In the genomic region with DNA sequence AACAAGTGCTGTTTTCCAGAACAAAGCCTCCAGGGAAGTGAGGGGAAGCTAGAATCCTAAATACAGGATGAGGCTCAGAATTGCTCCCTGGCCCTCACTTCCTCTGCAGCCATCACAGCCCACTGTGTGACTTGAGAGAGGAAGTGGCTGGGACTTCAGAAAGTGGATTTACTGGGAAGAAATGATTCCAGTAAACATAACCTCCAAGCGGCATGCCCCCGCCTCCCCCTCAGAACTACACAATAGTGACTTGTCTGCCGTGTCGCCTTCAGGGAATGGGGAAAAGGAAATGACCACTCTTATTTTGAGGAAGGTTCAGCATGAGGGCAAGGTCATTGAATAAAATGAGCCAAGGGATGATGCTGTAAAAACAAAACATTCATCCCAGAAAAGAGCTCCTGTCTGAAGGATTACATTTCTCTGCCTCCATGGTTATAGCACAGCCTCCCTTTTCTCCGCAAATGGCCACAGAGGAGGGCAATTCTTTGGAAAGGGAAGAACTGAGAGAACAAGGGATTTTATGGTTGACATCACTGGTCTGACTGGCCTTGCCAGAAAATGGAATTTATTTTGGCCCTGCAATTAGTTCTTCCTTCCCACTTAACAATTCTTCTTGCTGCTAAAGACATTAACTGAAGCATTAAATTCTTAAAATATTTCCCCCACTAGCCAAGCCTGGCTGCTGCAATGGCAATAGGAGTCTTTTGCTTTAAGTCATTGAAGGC, we compare ENCODE assay signal across 11 cellular contexts.
DNase-seq lines count a peak whose midpoint lies in the region; ATAC-seq lines count a peak whose summit lies in the region.
"Had no signal": no experiment of that assay in that cellular context is flagged by ENCODE, and none has a peak within 500 bp of the region (broad histone marks: within the 10 kb centered on the region; RNA-seq: fewer than 3 reads in every experiment).

No MANE protein-coding gene starts in this region.

- no peak overlapping the region for H3K9ac ChIP-seq in mesenchymal stem cell (ENCODE audit: low read length)

- H3K18ac ChIP-seq in mesenchymal stem cell (ENCODE audit: low read depth in 1 of 2, low read length in 2 of 2): peak overlapping the region in 1 of 2 experiments; percentile 26

- H3K36me3 ChIP-seq in mesenchymal stem cell (ENCODE audit: control insufficient read depth in 1 of 2, insufficient read depth in 2 of 2, low read depth in 1 of 2, low read length in 2 of 2) (no peaks in the 10 kb centered on the region), thymus (ENCODE audit: control insufficient read depth, insufficient read depth) (no peaks in the 10 kb centered on the region)

- no peak overlapping the region for H2BK120ac ChIP-seq in mesenchymal stem cell (ENCODE audit: low read depth, low read length)

- H3K14ac ChIP-seq in mesenchymal stem cell (ENCODE audit: low read length in 2 of 2): no peak overlapping the region

- no peak overlapping the region for H3K23ac ChIP-seq in mesenchymal stem cell (ENCODE audit: low read length in 2 of 2)

- in situ Hi-C loops in SK-MEL-5 (cut with HindIII; ENCODE audit: low pct_unique_long_range_greater_than_20kb, low sequenced_read_pairs): no loop called here

- H3K4me2 ChIP-seq in mesenchymal stem cell (ENCODE audit: low read length, poor library complexity, severe bottlenecking): no peak overlapping the region

- peaks cover 6 to 13% (median 9%) of the 10 kb centered on the region in 3 donors for H3K9me3 Mint-ChIP-seq in T-cell

- no peak overlapping the region for H4K91ac ChIP-seq in mesenchymal stem cell (ENCODE audit: low read length)

- no peak overlapping the region for H2AK5ac ChIP-seq in mesenchymal stem cell (ENCODE audit: low read length, severe bottlenecking)

- H3K4me3 ChIP-seq in mesenchymal stem cell (ENCODE audit: insufficient read depth in 1 of 2, low read depth in 1 of 2, low read length in 2 of 2) (no peak overlapping the region), thymus (ENCODE audit: low read length) (no peak overlapping the region)

- H2BK15ac ChIP-seq in mesenchymal stem cell (ENCODE audit: low read depth, poor library complexity, severe bottlenecking): no peak overlapping the region

- H3K4me3 Mint-ChIP-seq in T-cell: no peak overlapping the region
- H3K4me3 Mint-ChIP-seq: T-helper 17 cell had no signal

- H3K36me3 Mint-ChIP-seq in T-cell: no peaks in the 10 kb centered on the region

- CTCF ChIA-PET in T-cell (lab: Charles Lee): no interaction called here

- no peaks in the 10 kb centered on the region for H3K4me1 Mint-ChIP-seq in T-cell
- H3K4me1 Mint-ChIP-seq: T-helper 17 cell had no signal

- peaks cover 3% of the 10 kb centered on the region for H3K4me1 ChIP-seq in mesenchymal stem cell (ENCODE audit: control insufficient read depth, insufficient read depth, low read depth, low read length)
- H3K4me1 ChIP-seq in thymus (ENCODE audit: control insufficient read depth, insufficient read depth, low read length): no peaks in the 10 kb centered on the region

- 100% methylated on average over 1 of the region's 5 CpGs for WGBS in mesenchymal stem cell
- 90% methylated on average over 5 of the region's 5 CpGs for WGBS in thymus

- H3K4ac ChIP-seq in mesenchymal stem cell (ENCODE audit: low read depth in 1 of 2, low read length in 2 of 2): no peak overlapping the region

- ATAC-seq in T-cell (replicated peaks in 1 of 4): no peak
- ATAC-seq: T-helper 17 cell had no signal

- no peak overlapping the region for H2BK12ac ChIP-seq in mesenchymal stem cell (ENCODE audit: low read length in 2 of 2)

- H3K27me3 ChIP-seq in mesenchymal stem cell (ENCODE audit: control insufficient read depth in 1 of 2, insufficient read depth in 1 of 2, low read length in 2 of 2): peaks cover 0 to 14% of the 10 kb centered on the region in 2 experiments
- H3K27me3 ChIP-seq in thymus (ENCODE audit: control insufficient read depth, insufficient read depth): no peaks in the 10 kb centered on the region

- H3K27ac Mint-ChIP-seq in T-cell: no peak overlapping the region
- H3K27ac Mint-ChIP-seq: T-helper 17 cell had no signal

- no peak overlapping the region for H2BK5ac ChIP-seq in mesenchymal stem cell (ENCODE audit: low read depth, low read length, poor library complexity, severe bottlenecking)

- peak overlapping the region; percentile 55 for H2AFZ ChIP-seq in mesenchymal stem cell (ENCODE audit: low read depth, low read length)

- no peak overlapping the region for H3K27ac ChIP-seq in mesenchymal stem cell (ENCODE audit: low read length, poor library complexity, severe bottlenecking)
- H3K27ac ChIP-seq in thymus (ENCODE audit: low read depth): peak overlapping the region; percentile 8
- H3K27ac ChIP-seq: C4-2B had no signal

- peak; percentile 68 for DNase-seq in SK-MEL-5 (ENCODE audit: low read depth, low spot score)
- DNase-seq in foreskin melanocyte: peak; percentile 83
- no peak for DNase-seq in mesenchymal stem cell
- no peak for DNase-seq in anterior cingulate cortex (lab: John Stamatoyannopoulos, UW)
- DNase-seq in DMS114 treated with DMSO at 0.1 percent for 48 hours (lab: John Stamatoyannopoulos, UW; ENCODE audit: unreplicated experiment): no peak
- DNase-seq in NCI-H2227 treated with DMSO at 0.1 percent for 48 hours (lab: John Stamatoyannopoulos, UW): no peak
- no peak for DNase-seq in T-cell
- DNase-seq: central memory CD4-positive, alpha-beta T cell; T-helper 17 cell had no signal

- peaks cover 8 to 13% of the 10 kb centered on the region in 2 donors for H3K27me3 Mint-ChIP-seq in T-cell

- peaks cover 8% of the 10 kb centered on the region for H3K9me3 ChIP-seq in mesenchymal stem cell (ENCODE audit: control insufficient read depth, low read length)
- no peaks in the 10 kb centered on the region for H3K9me3 ChIP-seq in thymus (ENCODE audit: control insufficient read depth)

- POLR2A ChIA-PET in T-cell (lab: Charles Lee): no interaction called here

- H3K79me1 ChIP-seq in mesenchymal stem cell (replicated peaks; ENCODE audit: low read length, poor library complexity, severe bottlenecking): no peaks in the 10 kb centered on the region

- peak overlapping the region; percentile 36 for H4K8ac ChIP-seq in mesenchymal stem cell (ENCODE audit: low read length)

Comparison
In these comparisons a context has a peak if more than half of its experiments do, and no peak if none do; other contexts are left out.
1. DNase-seq: peak in SK-MEL-5 (single experiment) and foreskin melanocyte (single experiment); none in mesenchymal stem cell (single experiment), anterior cingulate cortex (0 of 58), DMS114 treated with DMSO at 0.1 percent for 48 hours (single experiment), NCI-H2227 treated with DMSO at 0.1 percent for 48 hours (single experiment) and T-cell (0 of 34).